ENCODE assay signal across 9 cellular contexts in the genomic region with DNA sequence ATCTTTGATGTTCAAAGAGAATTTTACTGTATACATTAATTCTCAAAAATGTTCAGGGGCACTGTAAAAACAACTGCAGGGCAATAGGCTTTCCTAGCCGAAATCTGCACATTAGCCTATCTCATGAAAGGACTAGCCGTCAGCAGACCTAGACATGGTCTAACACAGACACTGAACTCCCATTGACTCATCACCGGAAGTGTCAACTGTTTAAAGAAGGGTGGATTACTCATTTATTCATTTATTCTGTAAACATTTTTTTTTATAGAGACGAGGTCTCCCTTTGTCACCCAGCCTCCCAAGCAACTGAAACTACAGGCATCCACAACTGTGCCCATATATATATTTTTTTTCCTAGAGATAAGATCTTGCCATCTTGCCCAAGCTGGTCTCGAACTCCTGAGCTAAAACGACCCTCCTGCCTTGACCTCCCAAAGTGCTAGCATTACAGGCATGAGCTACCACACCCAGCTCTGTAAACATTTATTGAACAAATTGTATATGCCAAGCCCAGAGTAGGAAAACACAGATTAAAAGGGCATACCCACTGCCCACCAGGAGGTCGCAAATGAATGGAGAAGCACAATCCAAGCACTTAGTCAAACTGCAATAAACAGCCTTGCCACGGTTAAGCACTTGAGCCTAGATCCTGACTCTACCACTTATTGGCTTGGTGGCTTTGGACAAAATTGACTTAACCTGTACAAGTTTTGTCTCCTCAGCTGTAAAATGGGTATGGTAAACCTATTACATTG. TPM values are rescaled to one million over a fixed set of nuclear protein-coding genes. Genes with fewer than 3 reads are reported as not detected.
DNase-seq lines count a peak whose midpoint lies in the region; ATAC-seq and TF ChIP-seq lines count a peak whose summit lies in the region.
"Had no signal": no experiment of that assay in that cellular context is flagged by ENCODE, and none has a peak within 500 bp of the region (broad histone marks: within the 10 kb centered on the region; RNA-seq: fewer than 3 reads in every experiment).

No MANE protein-coding gene starts in this region.

- TF ChIP-seq CTCF in PC-3 (conservative IDR thresholded peaks at IDR 0.05; ENCODE audit: low read depth, low read length) (no peak), upper lobe of right lung (IDR thresholded peaks at IDR 0.05) (no peak)

- H3K36me3 ChIP-seq in PC-3 (ENCODE audit: low read depth, low read length) (no peaks in the 10 kb centered on the region), upper lobe of right lung (no peaks in the 10 kb centered on the region)

- peaks cover 23% of the 10 kb centered on the region; the same call in 1 of the 2 replicates for H3K79me2 ChIP-seq in PC-3 (ENCODE audit: low read length)

- H3K9ac ChIP-seq in PC-3 (ENCODE audit: low read length) = peak overlapping the region; percentile 13; the same call in 1 of the 2 replicates

- POLR2A ChIA-PET in PC-3 (lab: Charles Lee; ENCODE audit: unreplicated experiment) = interaction anchor here (0.6 kb wide), 1 partner anchor 26 kb away, joined by 4 read pairs; no protein-coding TSS in a partner anchor

- H2AFZ ChIP-seq in PC-3 (ENCODE audit: low read length) = peak overlapping the region; percentile 45; the same call in 1 of the 2 replicates

- H3K4me1 ChIP-seq in PC-3 (ENCODE audit: insufficient read depth, low read length) (peaks cover 45% of the 10 kb centered on the region), right cardiac atrium (ENCODE audit: control insufficient read depth, insufficient read depth, low read length) (peaks cover 9% of the 10 kb centered on the region), upper lobe of right lung (peaks cover 7% of the 10 kb centered on the region)

- ATAC-seq in GM18858 (IDR thresholded peaks at IDR 0.05; ENCODE audit: unreplicated experiment) = peak; percentile 68
- peak; percentile 81 for ATAC-seq in HG02798 (IDR thresholded peaks at IDR 0.05; ENCODE audit: poor library complexity, unreplicated experiment)
- peak; percentile 96 for ATAC-seq in PC-3
- ATAC-seq in right cardiac atrium = no peak
- ATAC-seq in upper lobe of right lung = no peak

- H3K9me2 ChIP-seq in PC-3 (replicated peaks; ENCODE audit: low read length) = no peaks in the 10 kb centered on the region

- no TSS peak for BruUV-seq in PC-3 (replicated peaks; lab: Mats Ljungman, UMichigan)

- DNase-seq in PC-3 (peak; percentile 95), iris pigment epithelial cell (ENCODE audit: low read depth) (peak; percentile 93), NCI-H2171 (lab: John Stamatoyannopoulos, UW) (no peak), right cardiac atrium (no peak), upper lobe of right lung (no peak)
- DNase-seq: left cardiac atrium had no signal

- peak overlapping the region; percentile 70 for H3K27ac ChIP-seq in PC-3 (ENCODE audit: low read length)
- H3K27ac ChIP-seq in right cardiac atrium (ENCODE audit: low read length) = no peak overlapping the region
- H3K27ac ChIP-seq in upper lobe of right lung = no peak overlapping the region

- peak overlapping the region; percentile 75 for H3K4me2 ChIP-seq in PC-3 (ENCODE audit: low read length)

- H3K4me3 ChIP-seq in PC-3 (ENCODE audit: low read length) = peak overlapping the region; percentile 37; the same call in 1 of the 2 replicates
- no peak overlapping the region for H3K4me3 ChIP-seq in right cardiac atrium (ENCODE audit: low read length)
- no peak overlapping the region for H3K4me3 ChIP-seq in upper lobe of right lung
- H3K4me3 ChIP-seq: SK-N-MC had no signal

- no peaks in the 10 kb centered on the region for H3F3A ChIP-seq in PC-3 (ENCODE audit: low read length, unreplicated experiment)

- CTCF ChIA-PET in PC-3 (lab: Charles Lee) = no interaction called here

- H3K27me3 ChIP-seq in PC-3 (ENCODE audit: low read length) = no peaks in the 10 kb centered on the region
- no peaks in the 10 kb centered on the region for H3K27me3 ChIP-seq in right cardiac atrium (ENCODE audit: control insufficient read depth, insufficient read depth)
- H3K27me3 ChIP-seq in upper lobe of right lung = no peaks in the 10 kb centered on the region

- intact Hi-C loops in PC-3 (cut with micrococcal nuclease) = loop anchor here (2.0 kb wide), 2 partner anchors 38 to 326 kb away; no protein-coding TSS in a partner anchor
- intact Hi-C loops in right cardiac atrium (cut with DNase I) = no loop called here
- intact Hi-C loops in upper lobe of right lung (cut with DNase I) = no loop called here

- H4K20me1 ChIP-seq in PC-3 (ENCODE audit: low read length) = no peaks in the 10 kb centered on the region

- 80% methylated on average over 8 of the region's 8 CpGs for WGBS in right cardiac atrium

- no peaks in the 10 kb centered on the region for H3K9me3 ChIP-seq in PC-3 (ENCODE audit: low read length)
- H3K9me3 ChIP-seq in right cardiac atrium (ENCODE audit: control insufficient read depth, low read length) = no peaks in the 10 kb centered on the region
- no peaks in the 10 kb centered on the region for H3K9me3 ChIP-seq in upper lobe of right lung

RNA-seq across cellular contexts. Expression of a gene that starts 26.6 kb away (rescaled TPM):
- total RNA-seq in PC-3 (2014; rRNA removed) (6.6 and 8.2 TPM in 2 replicates), right cardiac atrium (10 to 100 TPM; 22.3 to 30.6 (median 26.8) TPM), upper lobe of right lung (12.5 TPM)
- polyA plus RNA-seq in right cardiac atrium = 4.6 TPM

Comparison
In these comparisons a context has a peak if more than half of its experiments do, and no peak if none do; other contexts are left out.
1. ATAC-seq: peak in GM18858 (single experiment), HG02798 (single experiment) and PC-3 (single experiment); none in right cardiac atrium (0 of 2) and upper lobe of right lung (single experiment).
2. DNase-seq: peak in PC-3 (single experiment) and iris pigment epithelial cell (single experiment); none in NCI-H2171 (single experiment), right cardiac atrium (0 of 3) and upper lobe of right lung (single experiment).